Comparison of ENCODE assay signal across 16 cellular contexts in the genomic region with DNA sequence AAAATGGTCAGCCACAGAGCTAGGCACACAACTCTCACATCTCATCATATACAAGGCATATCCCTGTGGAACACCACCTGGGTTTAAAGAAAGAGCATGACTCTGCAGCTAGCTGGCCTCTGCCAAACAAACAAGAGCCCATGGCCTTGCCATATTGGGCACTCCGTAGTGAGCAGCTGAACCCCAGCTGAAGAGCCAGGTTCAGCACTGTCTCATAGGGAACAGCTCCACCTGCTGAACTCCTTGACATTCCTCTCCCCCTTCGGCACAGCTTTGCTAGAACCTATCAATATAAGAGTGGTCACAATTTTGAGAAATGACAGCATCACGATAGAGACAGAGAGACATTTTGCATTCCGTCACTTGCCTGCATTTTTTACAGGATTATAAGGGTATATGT. TPM values are rescaled to one million over a fixed set of nuclear protein-coding genes. Genes with fewer than 3 reads are reported as not detected.
A peak's percentile ranks its signal among the peaks of the same experiment; 100 is the strongest.
DNase-seq lines count a peak whose midpoint lies in the region; ATAC-seq, FAIRE-seq and TF ChIP-seq lines count a peak whose summit lies in the region.
"Had no signal": no experiment of that assay in that cellular context is flagged by ENCODE, and none has a peak within 500 bp of the region (broad histone marks: within the 10 kb centered on the region; RNA-seq: fewer than 3 reads in every experiment).

No MANE protein-coding gene starts in this region.

- no peak overlapping the region for H3K4ac ChIP-seq in mesendoderm (ENCODE audit: low read depth, low read length)

- H2BK15ac ChIP-seq in mesendoderm (replicated peaks; ENCODE audit: low read depth), result no peak overlapping the region

- TF ChIP-seq RAD21 in Ishikawa (IDR thresholded peaks at IDR 0.05; ENCODE audit: low read depth) (no peak), GM12878 (IDR thresholded peaks at IDR 0.05; ENCODE audit: insufficient read depth, low read depth, low read length) (no peak)

- no peak overlapping the region for H2AK5ac ChIP-seq in mesendoderm (ENCODE audit: low read length)

- FAIRE-seq in GM12878 (lab: Jason Lieb, UNC), result no peak
- FAIRE-seq: colon had no signal

- H4K5ac ChIP-seq in mesendoderm (ENCODE audit: low read length), result no peak overlapping the region

- H4K8ac ChIP-seq in mesendoderm (ENCODE audit: low read depth, low read length), result no peak overlapping the region

- H3K9ac ChIP-seq in GM12878 (ENCODE audit: control insufficient read depth, insufficient read depth, low read length) (no peak overlapping the region), mesendoderm (ENCODE audit: low read length) (no peak overlapping the region)

- no peaks in the 10 kb centered on the region for H4K20me1 ChIP-seq in GM12878 (ENCODE audit: control insufficient read depth, insufficient read depth)

- TF ChIP-seq EP300 in Ishikawa (IDR thresholded peaks at IDR 0.05; ENCODE audit: borderline replicate concordance), result no peak
- no peak for TF ChIP-seq EP300 in GM12878 (IDR thresholded peaks at IDR 0.05; ENCODE audit: borderline replicate concordance in 1 of 2, control insufficient read depth in 1 of 2, low read depth in 2 of 2, low read length in 2 of 2)

- RAD21 ChIA-PET in GM12878 (lab: Charles Lee; ENCODE audit: unreplicated experiment), result interaction anchor here (0.8 kb wide), 1 partner anchor 439 kb away, joined by 4 read pairs; no protein-coding TSS in a partner anchor

- SMC1A ChIA-PET in GM12878 (lab: Charles Lee; ENCODE audit: uncharacterized antibody, unreplicated experiment), result interaction anchor here (0.6 to 0.9 kb wide), 2 partner anchors 13 to 277 kb away, joined by 3 read pairs; no protein-coding TSS in a partner anchor

- 8% methylated on average over 4 of the region's 4 CpGs for WGBS in GM12878 (ENCODE audit: insufficient coverage, insufficient replicate concordance, low lambda C conversion rate, missing lambda C conversion rate)
- no CpG with 5 or more reads among the region's 4 CpGs for WGBS in mesendoderm (ENCODE audit: extremely low coverage, insufficient coverage, low lambda C conversion rate)

- no TSS peak for BruUV-seq in GM12878 (replicated peaks; lab: Mats Ljungman, UMichigan)

- DNase-seq in BE2C (peak; percentile 29), GM12878 (ENCODE audit: low read depth, low spot score) (no peak), mesendoderm (peak; percentile 51), NCI-H2171 (lab: John Stamatoyannopoulos, UW) (no peak), AML-193 (lab: John Stamatoyannopoulos, UW) (no peak), foreskin keratinocyte (no peak)
- DNase-seq: activated gamma-delta T cell, aorta, heart right ventricle, left cardiac atrium, NCI-H1417 treated with DMSO at 0.1 percent for 48 hours had no signal

- intact Hi-C loops in GM12878 (cut with micrococcal nuclease; ENCODE audit: unreplicated experiment), result loop anchor here (1.0 kb wide), 1 partner anchor 349 kb away; no protein-coding TSS in a partner anchor

- H2BK5ac ChIP-seq in mesendoderm (ENCODE audit: low read length), result no peak overlapping the region

- H3K27ac ChIP-seq in GM12878 (ENCODE audit: control insufficient read depth, insufficient read depth), result no peak overlapping the region
- no peak overlapping the region for H3K27ac ChIP-seq in mesendoderm (ENCODE audit: low read depth, low read length)
- H3K27ac ChIP-seq in foreskin keratinocyte, result no peak overlapping the region
- H3K27ac ChIP-seq: heart right ventricle, suprapubic skin had no signal

- H3K9me3 ChIP-seq in BE2C (no peaks in the 10 kb centered on the region), GM12878 (replicated peaks; ENCODE audit: control insufficient read depth, insufficient read depth, low read length) (no peaks in the 10 kb centered on the region)
- H3K9me3 ChIP-seq: HAP-1, heart right ventricle, suprapubic skin had no signal

- peak; percentile 51; the same call in 2 of the 3 replicates for ATAC-seq in GM12878
- no peak for ATAC-seq in GM19397 (IDR thresholded peaks at IDR 0.05; ENCODE audit: unreplicated experiment)
- ATAC-seq in foreskin keratinocyte, result no peak

- peaks cover 26% of the 10 kb centered on the region for H3K4me1 ChIP-seq in BE2C
- no peaks in the 10 kb centered on the region for H3K4me1 ChIP-seq in GM12878 (ENCODE audit: control insufficient read depth, insufficient read depth, low read length)
- H3K4me1 ChIP-seq in mesendoderm (ENCODE audit: control insufficient read depth, low read depth, low read length), result no peaks in the 10 kb centered on the region
- H3K4me1 ChIP-seq in foreskin keratinocyte, result no peaks in the 10 kb centered on the region
- H3K4me1 ChIP-seq: HAP-1, heart right ventricle, suprapubic skin had no signal

- no peaks in the 10 kb centered on the region for H3K36me3 ChIP-seq in BE2C
- H3K36me3 ChIP-seq in GM12878 (ENCODE audit: control insufficient read depth in 2 of 2, insufficient read depth in 2 of 2, low read length in 1 of 2), result no peaks in the 10 kb centered on the region
- H3K36me3 ChIP-seq in mesendoderm (ENCODE audit: control insufficient read depth, insufficient read depth, low read length), result no peaks in the 10 kb centered on the region
- H3K36me3 ChIP-seq: HAP-1, heart right ventricle, suprapubic skin had no signal

- H3K4me3 ChIP-seq in BE2C (ENCODE audit: low read depth, low read length) (no peak overlapping the region), GM12878 (no peak overlapping the region), mesendoderm (ENCODE audit: low read length) (no peak overlapping the region)
- H3K4me3 ChIP-seq: HAP-1, heart right ventricle, suprapubic skin had no signal

- H3K56ac ChIP-seq in mesendoderm (ENCODE audit: low read length), result no peak overlapping the region

- in situ Hi-C loops in GM12878 (cut with MboI), result no loop called here

- no peaks in the 10 kb centered on the region for H3K79me2 ChIP-seq in GM12878 (ENCODE audit: control insufficient read depth, insufficient read depth, low read length)
- H3K79me2 ChIP-seq in mesendoderm (ENCODE audit: control insufficient read depth, insufficient read depth, low read length), result no peaks in the 10 kb centered on the region

- CTCF ChIA-PET in GM12878 (lab: Yijun Ruan, JAX), result interaction anchor here (0.8 to 1.8 kb wide), 4 partner anchors 280 to 439 kb away, joined by 3 to 9 read pairs (median 4); no protein-coding TSS in a partner anchor

- H3K4me2 ChIP-seq in GM12878 (ENCODE audit: control insufficient read depth, insufficient read depth), result no peak overlapping the region
- H3K4me2 ChIP-seq in mesendoderm (ENCODE audit: low read length), result no peak overlapping the region

- no peak overlapping the region for H2BK120ac ChIP-seq in mesendoderm (ENCODE audit: low read depth, low read length)

- peak; percentile 55 for TF ChIP-seq CTCF in BE2C (IDR thresholded peaks at IDR 0.05; ENCODE audit: low read depth, low read length)
- TF ChIP-seq CTCF in GM12878 (IDR thresholded peaks at IDR 0.05 in 2 of 3, conservative IDR thresholded peaks at IDR 0.05 in 1 of 3; ENCODE audit: control insufficient read depth in 2 of 3, extremely low read depth in 1 of 3, insufficient read depth in 1 of 3, low read depth in 3 of 3, low read length in 3 of 3), result no peak; a peak in 1 of 6 replicates
- TF ChIP-seq CTCF in foreskin keratinocyte (conservative IDR thresholded peaks at IDR 0.05), result no peak

- H3K23ac ChIP-seq in mesendoderm (ENCODE audit: low read length), result no peak overlapping the region

- no peak overlapping the region for H3K18ac ChIP-seq in mesendoderm (ENCODE audit: low read length)

- H3K79me1 ChIP-seq in mesendoderm (ENCODE audit: low read length), result no peaks in the 10 kb centered on the region

- TF ChIP-seq POLR2A in GM12878 (IDR thresholded peaks at IDR 0.05; ENCODE audit: low read depth, low read length), result no peak

- no peak overlapping the region for H2AFZ ChIP-seq in GM12878 (ENCODE audit: control insufficient read depth, low read depth, low read length)

- POLR2A ChIA-PET in GM12878 (lab: Charles Lee), result no interaction called here

- H3K27me3 ChIP-seq in BE2C (no peaks in the 10 kb centered on the region), GM12878 (replicated peaks in 1 of 2; ENCODE audit: control insufficient read depth in 2 of 2, insufficient read depth in 2 of 2, low read length in 1 of 2) (no peaks in the 10 kb centered on the region), mesendoderm (ENCODE audit: insufficient read depth, low read length, poor library complexity) (no peaks in the 10 kb centered on the region), foreskin keratinocyte (no peaks in the 10 kb centered on the region)
- H3K27me3 ChIP-seq: heart right ventricle, suprapubic skin had no signal

TF ChIP-seq in Ishikawa, 13 proteins besides CTCF, POLR2A, EP300 and RAD21 (continues in another document):
- TF ChIP-seq CEBPB (IDR thresholded peaks at IDR 0.05) (no peak), TEAD4 (IDR thresholded peaks at IDR 0.05) (no peak), TAF1 (IDR thresholded peaks at IDR 0.05; ENCODE audit: low read depth) (no peak)

RNA-seq across cellular contexts. Expression of a gene that starts 20.0 kb away (rescaled TPM):
- 18.6 TPM for polyA plus RNA-seq in BE2C (2012; ENCODE audit: insufficient read depth, insufficient read length, low read depth)
- 2.0 and 2.5 TPM in 2 replicates for total RNA-seq in GM12878 (2013; cell fraction: nucleolus; rRNA removed)
- total RNA-seq in GM12878 (2014; rRNA removed) (under 0.01 and 0.17 TPM in 2 replicates), GM12878 (2014; rRNA removed; fragmentation: Illumina TruSeq; extraction: Trizol) (0.04 and 0.09 TPM in 2 replicates), GM12878 (2021) (0.08 and 0.15 TPM in 2 replicates), foreskin keratinocyte (not detected in 2 replicates)
- polyA plus RNA-seq in GM12878 (2011; ENCODE audit: low read depth), result not detected
- polyA plus RNA-seq in GM12878 (2011; rRNA removed) (9.4 and 9.6 TPM in 2 replicates), GM12878 (2014; fragmentation: Illumina TruSeq; extraction: Trizol) (0.06 and 0.08 TPM in 2 replicates), GM12878 (2014; fragmentation: Nextera tagmentation; extraction: Ambion mirVana) (under 1 TPM in 1 of 2 experiments, not detected in 1; 0.02 TPM), GM12878 (2014; rRNA removed) (0.04 TPM in 2 replicates), GM12878 (2016; fragmentation: Nextera tagmentation; extraction: Ambion mirVana) (not detected), foreskin keratinocyte (not detected in 2 replicates)
- polyA plus RNA-seq in GM12878 (2011; cell fraction: cytosol; rRNA removed), result 6.2 and 6.3 TPM in 2 replicates
- polyA plus RNA-seq in GM12878 (2011; cell fraction: nucleus; rRNA removed), result 17.9 and 23.0 TPM in 2 replicates
- 0.03 TPM in 1 of 2 replicates, not detected in the other for polyA plus RNA-seq in GM12878 (2012)
- polyA minus RNA-seq in GM12878 (2011; rRNA and poly(A)+ RNA removed), result 22.3 and 31.4 TPM in 2 replicates
- polyA minus RNA-seq in GM12878 (2011; cell fraction: cytosol; rRNA and poly(A)+ RNA removed), result 5.5 and 5.7 TPM in 2 replicates
- 18.1 and 25.5 TPM in 2 replicates for polyA minus RNA-seq in GM12878 (2011; cell fraction: nucleus; rRNA and poly(A)+ RNA removed)
- 0.83 TPM for polyA plus RNA-seq in mesendoderm (2013, experiment 1 of 2)
- 0.87 TPM for polyA plus RNA-seq in mesendoderm (2013, experiment 2 of 2)
- polyA plus RNA-seq: aorta had no signal

Comparison
In these comparisons a context has a peak if more than half of its experiments do, and no peak if none do; other contexts are left out.
1. DNase-seq: peak in BE2C (single experiment) and mesendoderm (single experiment); none in GM12878 (single experiment), NCI-H2171 (single experiment), AML-193 (0 of 2) and foreskin keratinocyte (0 of 2).